In genomic region chr17:79777844-79778503, GRCh38 we compare ENCODE assay signal across 1 cellular context.
TF ChIP-seq lines count a peak whose summit lies in the region.

CBX2 (plus strand) TSS chr17:79778148; CDS start chr17:79778236, 88 bp downstream.

TF ChIP-seq in HepG2, 621 proteins besides CTCF, POLR2A, EP300 and RAD21 (continued from another document and continues in another):
- no peak for TF ChIP-seq USF2 (IDR thresholded peaks at IDR 0.05; ENCODE audit: low read depth, low read length)
- no peak for TF ChIP-seq USF2 (CRISPR knock-in tag; IDR thresholded peaks at IDR 0.05; ENCODE audit: borderline replicate concordance)
- no peak; the same call in none of the 2 replicates for TF ChIP-seq ZNF709 (CRISPR knock-in tag; IDR thresholded peaks at IDR 0.05)
- no peak for TF ChIP-seq SIN3B (IDR thresholded peaks at IDR 0.05; ENCODE audit: low read length)
- no peak for TF ChIP-seq ZBTB40 (IDR thresholded peaks at IDR 0.05)
- TF ChIP-seq ZBTB40 (CRISPR knock-in tag; IDR thresholded peaks at IDR 0.05), result no peak
- peak; percentile 29; the same call in 1 of the 2 replicates for TF ChIP-seq MXD1 (CRISPR knock-in tag; IDR thresholded peaks at IDR 0.05)
- TF ChIP-seq HDAC2 (CRISPR knock-in tag; IDR thresholded peaks at IDR 0.05), result no peak
- no peak for TF ChIP-seq ZNF180 (CRISPR knock-in tag; IDR thresholded peaks at IDR 0.05; ENCODE audit: borderline replicate concordance, low read depth)
- 0 out of 2 replicates have a peak, but pooled peaks have one; percentile 48 for TF ChIP-seq ZNF850 (CRISPR knock-in tag; conservative IDR thresholded peaks at IDR 0.05)
- 0 out of 2 replicates have a peak, but pooled peaks have one; percentile 37 for TF ChIP-seq ZBTB2 (CRISPR knock-in tag; IDR thresholded peaks at IDR 0.05; ENCODE audit: low read depth)
- TF ChIP-seq ZNF142 (CRISPR knock-in tag; IDR thresholded peaks at IDR 0.05), result peak; percentile 99
- TF ChIP-seq NFE2 (CRISPR knock-in tag; IDR thresholded peaks at IDR 0.05), result no peak
- TF ChIP-seq ZBTB20 (CRISPR knock-in tag; IDR thresholded peaks at IDR 0.05; ENCODE audit: borderline replicate concordance, low read depth), result 0 out of 2 replicates have a peak, but pooled peaks have one; percentile 3
- TF ChIP-seq ZNF547 (CRISPR knock-in tag; IDR thresholded peaks at IDR 0.05), result 0 out of 2 replicates have a peak, but pooled peaks have one; percentile 14
- TF ChIP-seq ZMYM2 (CRISPR knock-in tag; IDR thresholded peaks at IDR 0.05), result no peak
- no peak for TF ChIP-seq MTA3 (CRISPR knock-in tag; IDR thresholded peaks at IDR 0.05)
- TF ChIP-seq ZNF276 (CRISPR knock-in tag; IDR thresholded peaks at IDR 0.05; ENCODE audit: low read depth), result no peak
- 0 out of 2 replicates have a peak, but pooled peaks have one; percentile 37 for TF ChIP-seq ZNF674 (CRISPR knock-in tag; IDR thresholded peaks at IDR 0.05; ENCODE audit: low read depth)
- TF ChIP-seq ZNF816 (CRISPR knock-in tag; IDR thresholded peaks at IDR 0.05; ENCODE audit: borderline replicate concordance), result 0 out of 2 replicates have a peak, but pooled peaks have one; percentile 81
- TF ChIP-seq YEATS4 (CRISPR knock-in tag; IDR thresholded peaks at IDR 0.05; ENCODE audit: borderline replicate concordance), result peak; percentile 23; the same call in 1 of the 2 replicates
- TF ChIP-seq ZNF414 (CRISPR knock-in tag; IDR thresholded peaks at IDR 0.05), result no peak
- no peak for TF ChIP-seq ZNF607 (CRISPR knock-in tag; IDR thresholded peaks at IDR 0.05; ENCODE audit: borderline replicate concordance)
- no peak for TF ChIP-seq ZNF549 (CRISPR knock-in tag; IDR thresholded peaks at IDR 0.05)
- peak; percentile 49; the same call in 1 of the 2 replicates for TF ChIP-seq RBFOX2 (IDR thresholded peaks at IDR 0.05; ENCODE audit: low read depth, low read length)
- peak; percentile 17 for TF ChIP-seq ZNF18 (CRISPR knock-in tag; IDR thresholded peaks at IDR 0.05; ENCODE audit: insufficient replicate concordance)
- TF ChIP-seq SIN3A (IDR thresholded peaks at IDR 0.05; ENCODE audit: borderline replicate concordance, low read depth, low read length), result 0 out of 2 replicates have a peak, but pooled peaks have one; percentile 29
- TF ChIP-seq ZC3H4 (CRISPR knock-in tag; IDR thresholded peaks at IDR 0.05; ENCODE audit: borderline replicate concordance), result no peak
- no peak for TF ChIP-seq TFAP4 (IDR thresholded peaks at IDR 0.05; ENCODE audit: borderline replicate concordance, low read depth)
- TF ChIP-seq NFYC (CRISPR knock-in tag; IDR thresholded peaks at IDR 0.05), result peak; percentile 21; the same call in 1 of the 2 replicates
